ENCODE assay signal across 9 cellular contexts in genomic region chr1:20733361-20733975, GRCh38. TPM values are rescaled to one million over a fixed set of nuclear protein-coding genes. Genes with fewer than 3 reads are reported as not detected.
A peak's percentile ranks its signal among the peaks of the same experiment; 100 is the strongest.
DNase-seq lines count a peak whose midpoint lies in the region; ATAC-seq and TF ChIP-seq lines count a peak whose summit lies in the region.
"Had no signal": no experiment of that assay in that cellular context is flagged by ENCODE, and none has a peak within 500 bp of the region (broad histone marks: within the 10 kb centered on the region; RNA-seq: fewer than 3 reads in every experiment).

No MANE protein-coding gene starts in this region.

- no peak for DNase-seq in SK-N-SH
- DNase-seq in activated B cell treated with CpG ODN at 0.5 μM for 24 hours, result no peak
- DNase-seq in suprapubic skin (ENCODE audit: low spot score in 2 of 2), result no peak
- DNase-seq in iPS-NIHi11 (ENCODE audit: low spot score), result no peak
- DNase-seq in MV-4-11 (lab: John Stamatoyannopoulos, UW), result no peak
- DNase-seq in NCI-H187 (lab: John Stamatoyannopoulos, UW), result no peak

- CTCF ChIA-PET in SK-N-SH (lab: Yijun Ruan, JAX) (interaction anchor here (0.8 to 1.7 kb wide), 9 partner anchors 16 to 635 kb away, joined by 3 to 4 read pairs (median 3); partner anchors contain the start of gene KIF17), activated B cell treated with CpG ODN at 0.5 μM for 24 hours (lab: Charles Lee) (interaction anchor here (0.6 to 2.9 kb wide), 5 partner anchors 9 to 462 kb away, joined by 3 to 9 read pairs (median 4); no protein-coding TSS in a partner anchor)

- H3K4me2 ChIP-seq in SK-N-SH, result peak overlapping the region; percentile 96

- no peak for TF ChIP-seq RAD21 in SK-N-SH (IDR thresholded peaks at IDR 0.05; ENCODE audit: low read length)

- H3K9ac ChIP-seq in SK-N-SH (peak overlapping the region; percentile 20; the same call in 1 of the 2 replicates), iPS-18a (ENCODE audit: low read length) (no peak overlapping the region)

- no peak overlapping the region for H2AFZ ChIP-seq in SK-N-SH (ENCODE audit: low read depth)

- peak overlapping the region; percentile 62 for H3K27ac Mint-ChIP-seq in activated B cell treated with CpG ODN at 0.5 μM for 24 hours

- H3K4me1 Mint-ChIP-seq in activated B cell treated with CpG ODN at 0.5 μM for 24 hours, result peaks cover 29% of the 10 kb centered on the region

- WGBS in SK-N-SH (ENCODE audit: low lambda C conversion rate), result 17% methylated on average over 6 of the region's 7 CpGs
- 21% methylated on average over 7 of the region's 7 CpGs for WGBS in suprapubic skin

- H3K36me3 ChIP-seq in SK-N-SH (replicated peaks in 1 of 2; ENCODE audit: control insufficient read depth in 1 of 2, insufficient read depth in 2 of 2, low read length in 1 of 2) (peaks cover 14 to 25% of the 10 kb centered on the region in 2 experiments), iPS-18a (ENCODE audit: control insufficient read depth, low read depth, low read length) (no peaks in the 10 kb centered on the region), suprapubic skin (peaks cover 16% of the 10 kb centered on the region)

- H3K9me3 ChIP-seq in SK-N-SH, result no peaks in the 10 kb centered on the region
- no peaks in the 10 kb centered on the region for H3K9me3 ChIP-seq in iPS-18a (ENCODE audit: control insufficient read depth, low read depth, low read length)
- no peaks in the 10 kb centered on the region for H3K9me3 ChIP-seq in suprapubic skin

- H3K9me3 Mint-ChIP-seq in activated B cell treated with CpG ODN at 0.5 μM for 24 hours, result no peaks in the 10 kb centered on the region

- POLR2A ChIA-PET in SK-N-SH (lab: Yijun Ruan, JAX), result no interaction called here
- POLR2A ChIA-PET in activated B cell treated with CpG ODN at 0.5 μM for 24 hours (lab: Charles Lee), result interaction anchor here (0.6 to 2.2 kb wide), 4 partner anchors 53 to 462 kb away, joined by 3 to 10 read pairs (median 4); partner anchors contain the start of genes DDOST, HP1BP3 and PINK1

- intact Hi-C loops in activated B cell treated with CpG ODN at 0.5 μM for 24 hours (cut with micrococcal nuclease), result loop anchor here (1.0 to 2.0 kb wide), 4 partner anchors 37 to 462 kb away; no protein-coding TSS in a partner anchor

- no peaks in the 10 kb centered on the region for H3K27me3 ChIP-seq in SK-N-SH (ENCODE audit: insufficient read depth)
- peaks cover 51% of the 10 kb centered on the region for H3K27me3 ChIP-seq in iPS-18a (ENCODE audit: control insufficient read depth, insufficient read depth, low read length)
- peaks cover 36% of the 10 kb centered on the region for H3K27me3 ChIP-seq in suprapubic skin

- H4K20me1 ChIP-seq in SK-N-SH (ENCODE audit: insufficient read depth), result no peaks in the 10 kb centered on the region

- peak overlapping the region in 1 of 2 experiments; percentile 68; a peak in 1 of 4 replicates for H3K4me3 ChIP-seq in SK-N-SH (ENCODE audit: low read depth in 2 of 2, low read length in 1 of 2)
- H3K4me3 ChIP-seq in iPS-18a (ENCODE audit: low read length), result peak overlapping the region; percentile 77
- peak overlapping the region; percentile 60 for H3K4me3 ChIP-seq in suprapubic skin

- TF ChIP-seq CTCF in SK-N-SH (IDR thresholded peaks at IDR 0.05), result no peak
- TF ChIP-seq CTCF in activated B cell treated with CpG ODN at 0.5 μM for 24 hours (IDR thresholded peaks at IDR 0.05), result no peak
- no peak for TF ChIP-seq CTCF in suprapubic skin (IDR thresholded peaks at IDR 0.05)

- TF ChIP-seq EP300 in SK-N-SH (IDR thresholded peaks at IDR 0.05; ENCODE audit: borderline replicate concordance in 1 of 2, low read depth in 1 of 2, low read length in 1 of 2) (no peak), suprapubic skin (IDR thresholded peaks at IDR 0.05) (no peak)

- H3K27ac ChIP-seq in SK-N-SH (ENCODE audit: low read depth in 2 of 2, low read length in 1 of 2) (peak overlapping the region; percentile 16 to 90; a peak in 3 of 4 replicates), iPS-18a (ENCODE audit: low read length) (no peak overlapping the region), suprapubic skin (peak overlapping the region; percentile 75)
- H3K27ac ChIP-seq: C4-2B had no signal

- no peak for TF ChIP-seq POLR2A in suprapubic skin (IDR thresholded peaks at IDR 0.05)

- H3F3A ChIP-seq in SK-N-SH (replicated peaks; ENCODE audit: insufficient read depth), result peaks cover 26% of the 10 kb centered on the region

- H3K9me2 ChIP-seq in SK-N-SH, result no peaks in the 10 kb centered on the region

- no peak for ATAC-seq in SK-N-SH treated with all-trans-retinoic acid at 6 μM for 48 hours
- ATAC-seq in activated B cell treated with CpG ODN at 0.5 μM for 24 hours (ENCODE audit: low read depth), result peak; percentile 20

- H3K27me3 Mint-ChIP-seq in activated B cell treated with CpG ODN at 0.5 μM for 24 hours, result peaks cover 7% of the 10 kb centered on the region

- H3K4me3 Mint-ChIP-seq in activated B cell treated with CpG ODN at 0.5 μM for 24 hours, result peak overlapping the region; percentile 85

- H3K36me3 Mint-ChIP-seq in activated B cell treated with CpG ODN at 0.5 μM for 24 hours (ENCODE audit: low read depth), result peaks cover 15% of the 10 kb centered on the region

- H3K4me1 ChIP-seq in SK-N-SH (ENCODE audit: control insufficient read depth in 1 of 2, insufficient read depth in 2 of 2, low read depth in 1 of 2, low read length in 1 of 2), result peaks cover 9 to 17% of the 10 kb centered on the region in 2 experiments; a peak in 3 of 4 replicates
- H3K4me1 ChIP-seq in iPS-18a (ENCODE audit: control insufficient read depth, low read depth, low read length), result peaks cover 10% of the 10 kb centered on the region
- peaks cover 34% of the 10 kb centered on the region for H3K4me1 ChIP-seq in suprapubic skin

- no peaks in the 10 kb centered on the region; the same call in 1 of the 2 replicates for H3K79me2 ChIP-seq in SK-N-SH (ENCODE audit: insufficient read depth)

TF ChIP-seq in SK-N-SH, 30 proteins besides CTCF, POLR2A, EP300 and RAD21 (continues in another document):
- TF ChIP-seq PBX3 (IDR thresholded peaks at IDR 0.05) (no peak), EZH2phosphoT487 (IDR thresholded peaks at IDR 0.05; ENCODE audit: borderline replicate concordance, low read depth) (no peak), TAF1 (IDR thresholded peaks at IDR 0.05; ENCODE audit: borderline replicate concordance, low read depth, low read length) (no peak), MEF2A (IDR thresholded peaks at IDR 0.05; ENCODE audit: borderline replicate concordance, low read depth) (no peak), TCF12 (IDR thresholded peaks at IDR 0.05) (no peak), SMC3 (IDR thresholded peaks at IDR 0.05; ENCODE audit: low read depth, low read length) (no peak), GABPA (IDR thresholded peaks at IDR 0.05; ENCODE audit: low read depth) (no peak)

TF ChIP-seq in SK-N-SH treated with all-trans-retinoic acid at 6 μM for 48 hours, 23 proteins besides CTCF, POLR2A, EP300 and RAD21 (continues in another document):
- TF ChIP-seq ZC3H10 (CRISPR knock-in tag; IDR thresholded peaks at IDR 0.05) (no peak), ARNTL (CRISPR knock-in tag; IDR thresholded peaks at IDR 0.05; ENCODE audit: borderline replicate concordance, low read depth) (no peak), ZNF70 (CRISPR knock-in tag; IDR thresholded peaks at IDR 0.05) (no peak), POU6F1 (CRISPR knock-in tag; IDR thresholded peaks at IDR 0.05; ENCODE audit: borderline replicate concordance, low read depth) (no peak), CREB5 (CRISPR knock-in tag; IDR thresholded peaks at IDR 0.05; ENCODE audit: low read depth) (no peak), ISL1 (CRISPR knock-in tag; IDR thresholded peaks at IDR 0.05) (no peak)

RNA-seq across cellular contexts. Expression of gene SH2D5, which starts 1.0 kb away (rescaled TPM):
- polyA plus RNA-seq in SK-N-SH (2012; rRNA removed), result 6.1 and 6.5 TPM in 2 replicates
- 3.2 and 4.1 TPM in 2 replicates for polyA plus RNA-seq in SK-N-SH (2012; cell fraction: cytosol; rRNA removed)
- 28.8 and 30.4 TPM in 2 replicates for polyA plus RNA-seq in SK-N-SH (2012; cell fraction: nucleus; rRNA removed)
- total RNA-seq in activated B cell treated with CpG ODN at 0.5 μM for 24 hours (0.69 and 0.89 TPM in 2 replicates), suprapubic skin (1 to 10 TPM in 1 of 4 donors, under 1 TPM in 1, not detected in 2; 0.23 to 1.2 TPM)

RNA-seq across cellular contexts. Expression of gene KIF17, which starts 15.7 kb away (rescaled TPM):
- polyA plus RNA-seq in SK-N-SH (2012; rRNA removed), result 4.1 and 4.3 TPM in 2 replicates
- 2.2 and 4.1 TPM in 2 replicates for polyA plus RNA-seq in SK-N-SH (2012; cell fraction: cytosol; rRNA removed)
- 7.7 and 9.5 TPM in 2 replicates for polyA plus RNA-seq in SK-N-SH (2012; cell fraction: nucleus; rRNA removed)
- total RNA-seq in activated B cell treated with CpG ODN at 0.5 μM for 24 hours (not detected in 2 replicates), suprapubic skin (1 to 10 TPM in 3 of 4 donors, under 1 TPM in 1; 0.76 to 5.6 (median 2.1) TPM)

RNA-seq across cellular contexts. Expression of gene HP1BP3, which starts 53.6 kb away (rescaled TPM):
- 205 and 236 TPM in 2 replicates for polyA plus RNA-seq in SK-N-SH (2012; rRNA removed)
- polyA plus RNA-seq in SK-N-SH (2012; cell fraction: cytosol; rRNA removed), result 214 and 254 TPM in 2 replicates
- polyA plus RNA-seq in SK-N-SH (2012; cell fraction: nucleus; rRNA removed), result 295 and 326 TPM in 2 replicates
- 179 and 183 TPM in 2 replicates for total RNA-seq in activated B cell treated with CpG ODN at 0.5 μM for 24 hours
- total RNA-seq in suprapubic skin, result 100 to 1,000 TPM; 153 to 294 (median 168) TPM
